In genomic region chr17:76080207-76080933, GRCh38 we compare ENCODE assay signal across 10 cellular contexts. TPM values are rescaled to one million over a fixed set of nuclear protein-coding genes. Genes with fewer than 3 reads are reported as not detected.
A peak's percentile ranks its signal among the peaks of the same experiment; 100 is the strongest.
DNase-seq lines count a peak whose midpoint lies in the region; ATAC-seq, FAIRE-seq and TF ChIP-seq lines count a peak whose summit lies in the region.
"Had no signal": no experiment of that assay in that cellular context is flagged by ENCODE, and none has a peak within 500 bp of the region (broad histone marks: within the 10 kb centered on the region; RNA-seq: fewer than 3 reads in every experiment).

No MANE protein-coding gene starts in this region.

- H3K9me3 ChIP-seq in Karpas-422 (ENCODE audit: low read length) (no peaks in the 10 kb centered on the region), iPS-18c (ENCODE audit: control insufficient read depth, insufficient read depth, low read length) (no peaks in the 10 kb centered on the region)

- H3K4me3 ChIP-seq in Karpas-422 (ENCODE audit: low read length) (no peak overlapping the region), iPS-18c (ENCODE audit: insufficient read depth, low read depth, low read length) (peak overlapping the region; percentile 43)

- no peaks in the 10 kb centered on the region for H3K27me3 ChIP-seq in Karpas-422 (ENCODE audit: low read length)

- peak; percentile 14 for DNase-seq in CMK (ENCODE audit: low read depth)
- peak; percentile 61 for DNase-seq in Karpas-422
- no peak for DNase-seq in frontal cortex (ENCODE audit: low spot score in 2 of 2)
- no peak for DNase-seq in GM10266 (ENCODE audit: extremely low spot score)
- DNase-seq: T-helper 9 cell, trophoblast cell had no signal

- ATAC-seq in GM21360 (IDR thresholded peaks at IDR 0.05; ENCODE audit: unreplicated experiment): no peak

- H3K9ac ChIP-seq in Karpas-422 (ENCODE audit: low read length): no peak overlapping the region

- FAIRE-seq in frontal cortex (lab: Jason Lieb, UNC): no peak

- H3K27ac ChIP-seq in Karpas-422 (ENCODE audit: low read length): no peak overlapping the region

- H3K79me2 ChIP-seq in Karpas-422 (ENCODE audit: low read length): no peaks in the 10 kb centered on the region

- no peak overlapping the region for H2AFZ ChIP-seq in Karpas-422 (ENCODE audit: low read length)

- H3K9me2 ChIP-seq in Karpas-422 (replicated peaks; ENCODE audit: insufficient read depth, low read length): no peaks in the 10 kb centered on the region

- H3K4me1 ChIP-seq in Karpas-422 (ENCODE audit: low read length): peaks cover 11% of the 10 kb centered on the region

- peaks cover 14% of the 10 kb centered on the region; the same call in 1 of the 2 replicates for H4K20me1 ChIP-seq in Karpas-422 (ENCODE audit: insufficient read depth, low read depth, low read length)

- H3K36me3 ChIP-seq in Karpas-422 (ENCODE audit: insufficient read depth, low read length): no peaks in the 10 kb centered on the region

- TF ChIP-seq CTCF in GM10266 (IDR thresholded peaks at IDR 0.05; ENCODE audit: control insufficient read depth, insufficient read depth, low read depth, missing control alignments): no peak

- no peak overlapping the region for H3K4me2 ChIP-seq in Karpas-422 (ENCODE audit: low read depth, low read length, poor library complexity, severe bottlenecking)

RNA-seq across cellular contexts. Expression of gene ZACN, which starts 1.4 kb away (rescaled TPM):
- not detected in 2 replicates for total RNA-seq in Karpas-422 (2014; rRNA removed; shearing (Covaris generic); ENCODE audit: low replicate concordance)
- not detected for total RNA-seq in frontal cortex
- total RNA-seq: cerebellum had no signal

RNA-seq across cellular contexts. Expression of gene GALR2, which starts 5.8 kb away (rescaled TPM):
- total RNA-seq in Karpas-422 (2014; rRNA removed; shearing (Covaris generic); ENCODE audit: low replicate concordance): not detected in 2 replicates
- not detected for total RNA-seq in frontal cortex
- total RNA-seq: cerebellum, NCI-H460 had no signal

RNA-seq across cellular contexts. Expression of gene SRP68, which starts 8.1 kb away (rescaled TPM):
- 12.0 and 18.4 TPM in 2 replicates for total RNA-seq in Karpas-422 (2014; rRNA removed; shearing (Covaris generic); ENCODE audit: low replicate concordance)
- 16.7 TPM for total RNA-seq in frontal cortex

RNA-seq across cellular contexts. Expression of gene EXOC7, which starts 23.2 kb away (rescaled TPM):
- total RNA-seq in Karpas-422 (2014; rRNA removed; shearing (Covaris generic); ENCODE audit: low replicate concordance): 55.4 and 69.0 TPM in 2 replicates
- total RNA-seq in frontal cortex: 112 TPM

RNA-seq across cellular contexts. Expression of gene EVPL, which starts 53.3 kb away (rescaled TPM):
- 0.07 and 0.29 TPM in 2 replicates for total RNA-seq in Karpas-422 (2014; rRNA removed; shearing (Covaris generic); ENCODE audit: low replicate concordance)
- total RNA-seq in frontal cortex: not detected
- total RNA-seq: cerebellum had no signal

Comparison
In these comparisons a context has a peak if more than half of its experiments do, and no peak if none do; other contexts are left out.
1. DNase-seq: peak in CMK (single experiment) and Karpas-422 (single experiment); none in frontal cortex (0 of 2) and GM10266 (single experiment).